Comparison of ENCODE assay signal across 1 cellular context in genomic region chr9:111516061-111516465, GRCh38.
TF ChIP-seq lines count a peak whose summit lies in the region.

No MANE protein-coding gene starts in this region.

TF ChIP-seq in HCT116, 20 proteins besides CTCF, POLR2A, EP300 and RAD21 (continued from another document):
- TF ChIP-seq, protein P1, sequence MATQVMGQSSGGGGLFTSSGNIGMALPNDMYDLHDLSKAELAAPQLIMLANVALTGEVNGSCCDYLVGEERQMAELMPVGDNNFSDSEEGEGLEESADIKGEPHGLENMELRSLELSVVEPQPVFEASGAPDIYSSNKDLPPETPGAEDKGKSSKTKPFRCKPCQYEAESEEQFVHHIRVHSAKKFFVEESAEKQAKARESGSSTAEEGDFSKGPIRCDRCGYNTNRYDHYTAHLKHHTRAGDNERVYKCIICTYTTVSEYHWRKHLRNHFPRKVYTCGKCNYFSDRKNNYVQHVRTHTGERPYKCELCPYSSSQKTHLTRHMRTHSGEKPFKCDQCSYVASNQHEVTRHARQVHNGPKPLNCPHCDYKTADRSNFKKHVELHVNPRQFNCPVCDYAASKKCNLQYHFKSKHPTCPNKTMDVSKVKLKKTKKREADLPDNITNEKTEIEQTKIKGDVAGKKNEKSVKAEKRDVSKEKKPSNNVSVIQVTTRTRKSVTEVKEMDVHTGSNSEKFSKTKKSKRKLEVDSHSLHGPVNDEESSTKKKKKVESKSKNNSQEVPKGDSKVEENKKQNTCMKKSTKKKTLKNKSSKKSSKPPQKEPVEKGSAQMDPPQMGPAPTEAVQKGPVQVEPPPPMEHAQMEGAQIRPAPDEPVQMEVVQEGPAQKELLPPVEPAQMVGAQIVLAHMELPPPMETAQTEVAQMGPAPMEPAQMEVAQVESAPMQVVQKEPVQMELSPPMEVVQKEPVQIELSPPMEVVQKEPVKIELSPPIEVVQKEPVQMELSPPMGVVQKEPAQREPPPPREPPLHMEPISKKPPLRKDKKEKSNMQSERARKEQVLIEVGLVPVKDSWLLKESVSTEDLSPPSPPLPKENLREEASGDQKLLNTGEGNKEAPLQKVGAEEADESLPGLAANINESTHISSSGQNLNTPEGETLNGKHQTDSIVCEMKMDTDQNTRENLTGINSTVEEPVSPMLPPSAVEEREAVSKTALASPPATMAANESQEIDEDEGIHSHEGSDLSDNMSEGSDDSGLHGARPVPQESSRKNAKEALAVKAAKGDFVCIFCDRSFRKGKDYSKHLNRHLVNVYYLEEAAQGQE (IDR thresholded peaks at IDR 0.05; ENCODE audit: low read depth): no peak
- TF ChIP-seq CBX3 (IDR thresholded peaks at IDR 0.05; ENCODE audit: low read depth) (no peak), ELF1 (IDR thresholded peaks at IDR 0.05; ENCODE audit: borderline replicate concordance, low read depth) (no peak), ZNF274 (IDR thresholded peaks at IDR 0.05; ENCODE audit: low read depth, low read length) (no peak), SP1 (IDR thresholded peaks at IDR 0.05; ENCODE audit: low read depth) (no peak)
